ENCODE assay signal across 22 cellular contexts in the genomic region with DNA sequence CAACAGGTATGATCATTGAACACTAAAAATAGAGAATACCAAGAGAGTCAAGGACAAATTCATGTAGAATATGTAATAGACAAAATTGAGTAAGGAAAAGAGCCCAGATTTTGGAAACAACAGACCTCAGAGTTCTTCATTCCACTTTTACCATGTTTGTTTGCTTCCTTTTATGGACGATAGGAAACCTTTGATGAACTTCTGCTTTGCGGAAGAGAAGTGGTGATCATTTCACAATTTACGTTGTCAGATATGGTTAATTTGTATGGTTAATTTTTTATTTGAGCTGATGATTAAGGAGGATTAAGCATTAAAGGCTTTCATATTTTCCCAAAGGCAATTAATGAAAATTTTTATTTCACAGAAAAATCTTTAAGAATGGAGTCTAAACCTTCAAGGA.
"Had no signal": no experiment of that assay in that cellular context is flagged by ENCODE, and none has a peak within 500 bp of the region (broad histone marks: within the 10 kb centered on the region; RNA-seq: fewer than 3 reads in every experiment).

No MANE protein-coding gene starts in this region.

- DNase-seq: activated CD4-positive, alpha-beta memory T cell treated with anti-CD3 and anti-CD28 coated beads for 36 hours; dermis blood vessel endothelial cell; effector memory CD8-positive, alpha-beta T cell; heart right ventricle; left colon; lower lobe of right lung; retina; stimulated activated CD4-positive, alpha-beta T cell treated with anti-CD3 and anti-CD28 coated beads, Interleukin-2, amount 100 ng/mL, for 48 hours; stimulated activated naive B cell treated with anti-CD40 and anti-IgM and Interleukin-4, amounts not matched to agents 10 μg/mL and 1 μg/mL and 100 μg/mL, for 72 hours; substantia nigra; SW 1271; WERI-Rb-1 had no signal

- H3K4me3 Mint-ChIP-seq: activated CD4-positive, alpha-beta memory T cell treated with anti-CD3 and anti-CD28 coated beads for 36 hours; activated T-helper 1 cell treated with anti-CD3 and anti-CD28 coated beads, Interleukin-12 subunit alpha, Interleukin-12 subunit beta, Interleukin-2, Interleukin-4 antibody, amounts not matched to agents 30 ng/mL and 10 ng/mL and 1 ng/mL, durations not matched to agents 14 hours and 24 hours and 36 hours; effector memory CD8-positive, alpha-beta T cell; mesothelial cell of epicardium; neural progenitor cell; stimulated activated naive B cell treated with anti-CD40 and anti-IgM and Interleukin-4, amounts not matched to agents 10 μg/mL and 1 μg/mL and 100 μg/mL, for 72 hours had no signal

- H3K9me3 ChIP-seq: ascending aorta, lower lobe of right lung, vagina had no signal

- H3K27me3 ChIP-seq: ascending aorta, heart right ventricle, neural progenitor cell, tibial nerve, vagina had no signal

- H3K4me1 Mint-ChIP-seq: mesothelial cell of epicardium, neural progenitor cell had no signal

- H3K4me3 ChIP-seq: ascending aorta, heart right ventricle, lower lobe of right lung, neural progenitor cell, tibial nerve, vagina had no signal

- H3K27me3 Mint-ChIP-seq: activated CD4-positive, alpha-beta memory T cell treated with anti-CD3 and anti-CD28 coated beads for 36 hours; effector memory CD8-positive, alpha-beta T cell; stimulated activated naive B cell treated with anti-CD40 and anti-IgM and Interleukin-4, amounts not matched to agents 10 μg/mL and 1 μg/mL and 100 μg/mL, for 72 hours had no signal

- H3K27ac ChIP-seq: ascending aorta, epithelial cell of prostate, lower lobe of right lung, neural progenitor cell, parathyroid adenoma, tibial nerve, vagina, WERI-Rb-1 had no signal

- ATAC-seq: effector memory CD8-positive, alpha-beta T cell; heart right ventricle; left colon; lower lobe of right lung; stimulated activated naive B cell treated with anti-CD40 and anti-IgM and Interleukin-4, amounts not matched to agents 10 μg/mL and 1 μg/mL and 100 μg/mL, for 72 hours had no signal

- H3K4me1 ChIP-seq: ascending aorta, neural progenitor cell, parathyroid adenoma had no signal

- FAIRE-seq: bronchial epithelial cell, frontal cortex had no signal

- H3K9me3 Mint-ChIP-seq: effector memory CD8-positive, alpha-beta T cell had no signal

- H3K27ac Mint-ChIP-seq: activated CD4-positive, alpha-beta memory T cell treated with anti-CD3 and anti-CD28 coated beads for 36 hours; activated T-helper 1 cell treated with anti-CD3 and anti-CD28 coated beads, Interleukin-12 subunit alpha, Interleukin-12 subunit beta, Interleukin-2, Interleukin-4 antibody, amounts not matched to agents 30 ng/mL and 10 ng/mL and 1 ng/mL, durations not matched to agents 14 hours and 24 hours and 36 hours; mesothelial cell of epicardium; neural progenitor cell; stimulated activated naive B cell treated with anti-CD40 and anti-IgM and Interleukin-4, amounts not matched to agents 10 μg/mL and 1 μg/mL and 100 μg/mL, for 72 hours had no signal
